In the genomic region with DNA sequence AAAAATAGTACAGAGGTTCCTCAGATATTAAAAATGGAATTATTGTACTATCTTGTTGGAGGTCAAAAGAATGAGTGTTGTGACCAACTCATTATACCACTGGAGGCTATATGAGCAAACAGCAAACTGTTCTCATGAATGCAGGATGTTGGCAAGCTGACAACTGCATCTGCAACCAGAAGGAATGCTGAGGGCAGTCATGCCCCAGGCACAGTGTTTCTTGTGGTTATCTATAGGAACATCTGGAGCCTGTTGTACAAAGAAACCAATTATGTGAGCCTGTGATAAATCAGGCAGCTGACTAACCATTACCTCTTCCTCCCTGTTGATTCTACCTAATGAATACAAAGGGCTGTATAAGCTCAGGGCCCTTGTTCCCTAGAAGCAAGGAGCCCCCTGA, we compare ENCODE assay signal across 15 cellular contexts.
"Had no signal": no experiment of that assay in that cellular context is flagged by ENCODE, and none has a peak within 500 bp of the region (broad histone marks: within the 10 kb centered on the region; RNA-seq: fewer than 3 reads in every experiment).

No MANE protein-coding gene starts in this region.

- H3K36me3 ChIP-seq: gastrocnemius medialis, sigmoid colon, suprapubic skin, upper lobe of left lung had no signal

- H3K27me3 ChIP-seq: gastrocnemius medialis, sigmoid colon, suprapubic skin, upper lobe of left lung had no signal

- H3K4me3 ChIP-seq: gastrocnemius medialis, psoas muscle, sigmoid colon, suprapubic skin, upper lobe of left lung had no signal

- DNase-seq: activated CD4-positive, alpha-beta T cell treated with anti-CD3 and anti-CD28 coated beads for 1 hour; activated CD4-positive, alpha-beta T cell treated with anti-CD3 and anti-CD28 coated beads, Interleukin-2, amount 50 U/mL, for 48 hours; activated gamma-delta T cell treated with Interleukin-2 at 50 U/mL for 16 hours; activated naive CD8-positive, alpha-beta T cell treated with anti-CD3 and anti-CD28 coated beads for 36 hours; activated T-cell treated with anti-CD3 and anti-CD28 coated beads, Interleukin-2, amount 50 U/mL, for 72 hours; gastrocnemius medialis; left ventricle myocardium superior; psoas muscle; sigmoid colon; stimulated activated CD4-positive, alpha-beta T cell treated with anti-CD3 and anti-CD28 coated beads, Interleukin-12 subunit alpha, Interleukin-12 subunit beta, amount 100 ng/mL, for 4 hours; stimulated activated CD4-positive, alpha-beta T cell treated with anti-CD3 and anti-CD28 coated beads, Interleukin-2, amount 100 ng/mL, for 48 hours; stimulated activated naive CD8-positive, alpha-beta T cell treated with anti-CD3 and anti-CD28 coated beads, Interleukin-15, Interleukin-2, amounts not matched to agents 100 U/mL and 50 U/mL, for 24 hours; T-helper 9 cell; upper lobe of left lung had no signal

- H3K27ac ChIP-seq: gastrocnemius medialis, psoas muscle, sigmoid colon, suprapubic skin, upper lobe of left lung had no signal
